12 cellular contexts compared by ENCODE assay signal in the genomic region with DNA sequence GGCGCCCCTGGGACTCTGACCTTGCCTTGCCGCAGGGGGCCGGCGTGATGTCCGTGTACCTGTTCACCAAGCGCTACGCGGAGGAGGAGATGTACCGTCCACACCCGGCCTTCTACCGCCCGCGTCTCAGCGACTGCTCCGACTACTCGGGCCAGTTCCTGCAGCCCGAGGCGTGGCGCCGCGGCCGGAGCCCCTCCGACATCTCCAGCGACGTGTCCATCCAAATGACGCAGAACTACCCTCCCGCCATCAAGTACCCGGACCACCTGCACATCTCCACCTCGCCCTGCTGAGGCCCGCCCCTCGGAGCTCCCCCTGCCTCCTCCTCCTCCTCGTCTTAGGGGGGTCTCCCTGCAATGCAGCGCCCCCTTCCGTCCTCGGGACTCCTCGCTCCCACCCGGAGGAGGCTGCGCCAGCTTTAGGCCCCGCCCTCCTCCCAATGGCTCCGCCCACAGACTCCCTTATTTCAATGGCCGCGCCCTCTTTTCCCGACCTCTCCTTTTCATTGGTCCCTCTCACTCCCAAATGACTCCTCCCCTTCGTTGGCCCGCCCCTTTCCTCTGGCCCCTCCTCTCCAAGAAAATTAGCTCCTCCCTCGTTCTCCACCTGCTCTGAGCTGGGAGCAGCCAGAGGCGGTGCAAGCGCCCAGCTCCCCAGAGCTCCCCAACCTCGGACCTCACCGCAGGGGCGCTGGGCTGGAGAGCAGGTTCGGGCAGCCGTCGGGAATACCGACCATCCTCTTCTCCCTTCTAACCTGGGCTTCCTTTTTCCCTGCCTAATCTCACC. TPM values are rescaled to one million over a fixed set of nuclear protein-coding genes. Genes with fewer than 3 reads are reported as not detected.
DNase-seq lines count a peak whose midpoint lies in the region; ATAC-seq, FAIRE-seq and TF ChIP-seq lines count a peak whose summit lies in the region.
"Had no signal": no experiment of that assay in that cellular context is flagged by ENCODE, and none has a peak within 500 bp of the region (broad histone marks: within the 10 kb centered on the region; RNA-seq: fewer than 3 reads in every experiment).

No MANE protein-coding gene starts in this region.

- intact Hi-C loops in IMR-90 (cut with micrococcal nuclease) (no loop called here), natural killer cell (cut with micrococcal nuclease) (no loop called here)

- H4K91ac ChIP-seq in IMR-90 (ENCODE audit: insufficient read depth, low read depth, low read length): no peak overlapping the region

- no peak overlapping the region for H3K4me2 ChIP-seq in IMR-90 (ENCODE audit: low read depth, low read length)

- no peak overlapping the region for H3K27ac Mint-ChIP-seq in natural killer cell
- H3K27ac Mint-ChIP-seq: brain had no signal

- no peak overlapping the region for H2AK9ac ChIP-seq in IMR-90 (replicated peaks; ENCODE audit: low read depth, low read length, poor library complexity)

- TF ChIP-seq RAD21 in IMR-90 (IDR thresholded peaks at IDR 0.05; ENCODE audit: low read length): no peak

- H3K14ac ChIP-seq in IMR-90 (replicated peaks; ENCODE audit: low read depth, low read length): no peak overlapping the region

- POLR2A ChIA-PET in IMR-90 (lab: Charles Lee; ENCODE audit: unreplicated experiment): interaction anchor here (0.6 kb wide), 1 partner anchor 57 kb away, joined by 4 read pairs; no protein-coding TSS in a partner anchor

- dilution Hi-C loops in IMR-90 (cut with HindIII; ENCODE audit: low sequenced_read_pairs, unreplicated experiment): no loop called here

- no peak overlapping the region for H4K8ac ChIP-seq in IMR-90 (ENCODE audit: low read depth in 2 of 2, low read length in 2 of 2)

- in situ Hi-C loops in IMR-90 (cut with MboI; ENCODE audit: low sequenced_read_pairs): no loop called here

- no peak overlapping the region for H3K23ac ChIP-seq in IMR-90 (ENCODE audit: low read depth, low read length)

- no peak overlapping the region for H3K18ac ChIP-seq in IMR-90 (ENCODE audit: low read depth, low read length)

- H3K9me3 Mint-ChIP-seq in natural killer cell: peaks cover 0 to 3% of the 10 kb centered on the region in 2 donors

- no peak overlapping the region for H3K4me3 ChIP-seq in IMR-90 (ENCODE audit: insufficient read depth, low read depth, low read length)

- H2BK15ac ChIP-seq in IMR-90 (ENCODE audit: low read depth, low read length): no peak overlapping the region

- no peak overlapping the region for H3K4me3 Mint-ChIP-seq in natural killer cell
- H3K4me3 Mint-ChIP-seq: brain had no signal

- no peak for TF ChIP-seq POLR2A in IMR-90 (IDR thresholded peaks at IDR 0.05; ENCODE audit: low read depth, low read length)

- H3K9me1 ChIP-seq in IMR-90 (ENCODE audit: insufficient read depth, low read length): no peaks in the 10 kb centered on the region; the same call in 1 of the 2 replicates

- no peak overlapping the region for H3K4ac ChIP-seq in IMR-90 (ENCODE audit: low read depth, low read length)

- FAIRE-seq in HTR-8/SVneo (lab: Jason Lieb, UNC): no peak
- FAIRE-seq: A204.1 had no signal

- H2AFZ ChIP-seq in IMR-90 (replicated peaks; ENCODE audit: low read length, poor library complexity): no peak overlapping the region

- H3K36me3 Mint-ChIP-seq in natural killer cell: no peaks in the 10 kb centered on the region

- H4K5ac ChIP-seq in IMR-90 (ENCODE audit: low read depth, low read length): no peak overlapping the region

- ATAC-seq in IMR-90 (ENCODE audit: low read depth) (0 out of 2 replicates have a peak, but pooled peaks have one; percentile 24), natural killer cell (peak in 2 of 3 donors; percentile 21 to 28), GM19023 (IDR thresholded peaks at IDR 0.05; ENCODE audit: unreplicated experiment) (no peak), HG03135 (IDR thresholded peaks at IDR 0.05; ENCODE audit: unreplicated experiment) (no peak)

- H3K79me1 ChIP-seq in IMR-90 (ENCODE audit: low read depth in 1 of 2, low read length in 2 of 2): no peaks in the 10 kb centered on the region

- no peak overlapping the region for H2BK20ac ChIP-seq in IMR-90 (ENCODE audit: low read depth, low read length)

- H4K20me1 ChIP-seq in IMR-90 (ENCODE audit: insufficient read depth, low read length): no peaks in the 10 kb centered on the region

- H3K4me1 ChIP-seq in IMR-90 (ENCODE audit: control insufficient read depth, insufficient read depth, low read length): no peaks in the 10 kb centered on the region

- DNase-seq in NCI-H82 (lab: John Stamatoyannopoulos, UW): peak; percentile 47
- no peak for DNase-seq in NCI-H82 treated with DMSO at 0.1 percent for 48 hours (lab: John Stamatoyannopoulos, UW; ENCODE audit: unreplicated experiment)
- no peak for DNase-seq in IMR-90
- peak; percentile 8 for DNase-seq in cerebellum (ENCODE audit: low spot score)
- DNase-seq in natural killer cell: no peak
- DNase-seq in HTR-8/SVneo (ENCODE audit: insufficient read length, low spot score): no peak
- DNase-seq: NCI-H187 had no signal

- no peak overlapping the region for H3K9ac ChIP-seq in IMR-90 (ENCODE audit: low read depth, low read length)

- peaks cover 41 to 50% of the 10 kb centered on the region in 2 donors for H3K27me3 Mint-ChIP-seq in natural killer cell (ENCODE audit: low read depth in 2 of 2)

- H2AK5ac ChIP-seq in IMR-90 (ENCODE audit: low read depth, low read length): no peak overlapping the region

- H2BK120ac ChIP-seq in IMR-90 (ENCODE audit: low read depth, low read length): no peak overlapping the region

- CTCF ChIA-PET in IMR-90 (lab: Yijun Ruan, JAX): no interaction called here

- peaks cover 4% of the 10 kb centered on the region; the same call in 1 of the 2 replicates for H3K9me3 ChIP-seq in IMR-90 (ENCODE audit: control insufficient read depth, insufficient read depth, low read length)

- no peak overlapping the region for H2BK5ac ChIP-seq in IMR-90 (ENCODE audit: low read depth, low read length, poor library complexity, severe bottlenecking)

- H3K56ac ChIP-seq in IMR-90 (ENCODE audit: extremely low read depth, insufficient read depth, low read length): no peak overlapping the region

- TF ChIP-seq CTCF in IMR-90 (conservative IDR thresholded peaks at IDR 0.05; ENCODE audit: low read depth, low read length) (no peak), natural killer cell (IDR thresholded peaks at IDR 0.05) (no peak)

- no peaks in the 10 kb centered on the region for H3K36me3 ChIP-seq in IMR-90 (ENCODE audit: control insufficient read depth, insufficient read depth, low read length)

- peaks cover 0 to 9% of the 10 kb centered on the region in 2 donors for H3K4me1 Mint-ChIP-seq in natural killer cell
- H3K4me1 Mint-ChIP-seq: brain had no signal

- H3K27me3 ChIP-seq in IMR-90 (ENCODE audit: control insufficient read depth, insufficient read depth, low read length): peaks cover 6% of the 10 kb centered on the region; the same call in 1 of the 2 replicates

- no peak overlapping the region for H3K27ac ChIP-seq in IMR-90 (ENCODE audit: insufficient read depth, low read length)

- 9% methylated on average over 26 of the region's 55 CpGs; no CpG with 5 or more reads in 1 of the 2 experiments for WGBS in IMR-90 (ENCODE audit: extremely low coverage in 2 of 2, insufficient read length in 1 of 2), 2 experiments

- BruUV-seq in IMR-90 (replicated peaks; lab: Mats Ljungman, UMichigan): no TSS peak

TF ChIP-seq in IMR-90, 13 proteins besides CTCF, POLR2A, EP300 and RAD21 (continues in another document):
- TF ChIP-seq, protein P1, sequence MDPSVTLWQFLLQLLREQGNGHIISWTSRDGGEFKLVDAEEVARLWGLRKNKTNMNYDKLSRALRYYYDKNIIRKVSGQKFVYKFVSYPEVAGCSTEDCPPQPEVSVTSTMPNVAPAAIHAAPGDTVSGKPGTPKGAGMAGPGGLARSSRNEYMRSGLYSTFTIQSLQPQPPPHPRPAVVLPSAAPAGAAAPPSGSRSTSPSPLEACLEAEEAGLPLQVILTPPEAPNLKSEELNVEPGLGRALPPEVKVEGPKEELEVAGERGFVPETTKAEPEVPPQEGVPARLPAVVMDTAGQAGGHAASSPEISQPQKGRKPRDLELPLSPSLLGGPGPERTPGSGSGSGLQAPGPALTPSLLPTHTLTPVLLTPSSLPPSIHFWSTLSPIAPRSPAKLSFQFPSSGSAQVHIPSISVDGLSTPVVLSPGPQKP (IDR thresholded peaks at IDR 0.05; ENCODE audit: borderline replicate concordance, low read depth, low read length): no peak
- no peak for TF ChIP-seq MAFK (IDR thresholded peaks at IDR 0.05; ENCODE audit: low read depth, low read length)
- TF ChIP-seq USF2 (IDR thresholded peaks at IDR 0.05; ENCODE audit: low read depth, low read length): no peak
- TF ChIP-seq CEBPB (IDR thresholded peaks at IDR 0.05; ENCODE audit: low read depth, low read length): no peak
- no peak for TF ChIP-seq MAZ (IDR thresholded peaks at IDR 0.05; ENCODE audit: borderline replicate concordance, low read depth, low read length)
- no peak for TF ChIP-seq NFE2L2 (IDR thresholded peaks at IDR 0.05; ENCODE audit: low read depth, low read length)
- no peak for TF ChIP-seq BHLHE40 (IDR thresholded peaks at IDR 0.05; ENCODE audit: low read depth, low read length)
- no peak for TF ChIP-seq RFX5 (IDR thresholded peaks at IDR 0.05; ENCODE audit: low read depth, low read length)
- no peak for TF ChIP-seq CHD1 (IDR thresholded peaks at IDR 0.05; ENCODE audit: low read depth, low read length)

RNA-seq across cellular contexts. Expression of gene CACNG8, which starts 20.5 kb away (rescaled TPM):
- total RNA-seq in IMR-90 (2012; rRNA removed) (not detected in 2 replicates), cerebellum (4.2 TPM), natural killer cell (1 to 10 TPM in 1 of 3 donors, not detected in 2; 2.3 TPM)
- polyA plus RNA-seq in IMR-90 (2012; rRNA removed): 0.09 and 0.15 TPM in 2 replicates
- 0.04 and 0.08 TPM in 2 replicates for polyA plus RNA-seq in IMR-90 (2012; cell fraction: cytosol; rRNA removed)
- polyA plus RNA-seq in IMR-90 (2012; cell fraction: nucleus; rRNA removed; ENCODE audit: low replicate concordance): 0.39 and 0.54 TPM in 2 replicates

RNA-seq across cellular contexts. Expression of gene CACNG7, which starts 33.1 kb away (rescaled TPM):
- total RNA-seq in IMR-90 (2012; rRNA removed): under 0.01 and 0.36 TPM in 2 replicates
- polyA plus RNA-seq in IMR-90 (2012; rRNA removed): 6.7 and 7.7 TPM in 2 replicates
- polyA plus RNA-seq in IMR-90 (2012; cell fraction: cytosol; rRNA removed): 3.6 and 10.9 TPM in 2 replicates
- 9.8 and 16.2 TPM in 2 replicates for polyA plus RNA-seq in IMR-90 (2012; cell fraction: nucleus; rRNA removed; ENCODE audit: low replicate concordance)
- 14.0 TPM for total RNA-seq in cerebellum
- not detected for total RNA-seq in natural killer cell
- total RNA-seq: mucosa of gallbladder had no signal

RNA-seq across cellular contexts. Expression of gene CACNG6, which starts 49.2 kb away (rescaled TPM):
- total RNA-seq in IMR-90 (2012; rRNA removed): not detected in 2 replicates
- not detected in 2 replicates for polyA plus RNA-seq in IMR-90 (2012; rRNA removed)
- 0.02 and 0.03 TPM in 2 replicates for polyA plus RNA-seq in IMR-90 (2012; cell fraction: cytosol; rRNA removed)
- 0.10 TPM in 1 of 2 replicates, not detected in the other for polyA plus RNA-seq in IMR-90 (2012; cell fraction: nucleus; rRNA removed; ENCODE audit: low replicate concordance)
- not detected for total RNA-seq in cerebellum
- 10 to 100 TPM in 1 of 3 donors, not detected in 2; 11.5 TPM for total RNA-seq in natural killer cell
- total RNA-seq: mucosa of gallbladder had no signal

Comparison
In these comparisons a context has a peak if more than half of its experiments do, and no peak if none do; other contexts are left out.
1. DNase-seq: peak in NCI-H82 (single experiment) and cerebellum (single experiment); none in NCI-H82 treated with DMSO at 0.1 percent for 48 hours (single experiment), IMR-90 (single experiment), natural killer cell (single experiment) and HTR-8/SVneo (single experiment).
2. ATAC-seq: peak in IMR-90 (single experiment) and natural killer cell (2 of 3); none in GM19023 (single experiment) and HG03135 (single experiment).
3. RNA of gene CACNG7, which starts 33.1 kb away (total RNA-seq): 14.0 TPM in cerebellum (single experiment); under 0.01 to 0.36 TPM in IMR-90 and not detected in natural killer cell; every median in the first group is over 10 times any median in the second.